ENCODE assay signal across 3 cellular contexts in genomic region chr16:15337974-15338605, GRCh38. TPM values are rescaled to one million over a fixed set of nuclear protein-coding genes. Genes with fewer than 3 reads are reported as not detected.
"Had no signal": no experiment of that assay in that cellular context is flagged by ENCODE, and none has a peak within 500 bp of the region (broad histone marks: within the 10 kb centered on the region; RNA-seq: fewer than 3 reads in every experiment).

No MANE protein-coding gene starts in this region.

RNA-seq across cellular contexts. Expression of gene MPV17L, which starts 57.5 kb away (rescaled TPM):
- total RNA-seq: myocyte; naive thymus-derived CD8-positive, alpha-beta T cell had no signal
- polyA plus RNA-seq: naive thymus-derived CD4-positive, alpha-beta T cell; naive thymus-derived CD8-positive, alpha-beta T cell had no signal
